In the genomic region with DNA sequence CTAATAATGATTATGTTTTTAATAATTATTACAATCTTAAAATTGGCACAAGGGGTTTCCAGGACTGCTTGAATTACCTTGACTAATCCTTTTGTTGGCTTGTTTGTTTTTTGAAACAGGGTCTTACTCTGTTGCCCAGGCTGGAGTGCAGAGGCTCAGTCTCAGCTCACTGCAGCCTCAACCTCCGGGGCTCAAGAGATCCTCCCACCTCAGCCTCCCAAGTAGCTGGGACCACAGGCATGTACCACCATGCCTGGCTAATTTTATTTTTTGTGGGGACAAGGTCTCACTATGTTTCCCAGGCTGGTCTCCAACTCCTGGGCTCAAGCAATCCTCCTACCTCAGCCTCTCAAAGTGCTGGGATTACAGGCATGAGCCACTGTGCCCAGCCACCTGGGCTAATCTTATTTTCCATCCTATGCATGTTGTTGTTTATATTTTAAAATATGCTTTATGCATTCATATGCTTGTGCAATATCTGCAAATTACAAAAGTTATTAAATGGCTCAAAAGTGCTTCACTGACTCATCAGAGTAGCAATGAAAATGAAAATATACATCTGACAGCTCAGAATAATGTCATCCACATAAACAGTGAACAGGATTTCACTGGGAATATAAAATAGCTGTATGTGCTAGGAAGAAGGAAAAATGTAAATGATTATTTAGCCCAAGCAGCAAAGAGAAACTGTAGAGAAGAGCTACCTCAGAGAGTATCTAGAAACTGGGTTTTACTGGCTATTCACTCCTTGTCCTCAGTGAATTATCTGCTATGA, we compare ENCODE assay signal across 2 cellular contexts.
TF ChIP-seq lines count a peak whose summit lies in the region.

No MANE protein-coding gene starts in this region.

TF ChIP-seq in A549, 52 proteins besides CTCF, POLR2A, EP300 and RAD21:
- TF ChIP-seq ZNF302 (CRISPR knock-in tag; IDR thresholded peaks at IDR 0.05) (no peak), RCOR1 (IDR thresholded peaks at IDR 0.05; ENCODE audit: low read depth, low read length) (no peak), PHF8 (IDR thresholded peaks at IDR 0.05; ENCODE audit: borderline replicate concordance, low read depth) (no peak), TFCP2L1 (CRISPR knock-in tag; IDR thresholded peaks at IDR 0.05) (no peak)

TF ChIP-seq in HepG2, 621 proteins besides CTCF, POLR2A, EP300 and RAD21:
- TF ChIP-seq ZNF121 (CRISPR knock-in tag; IDR thresholded peaks at IDR 0.05): peak; percentile 95
- TF ChIP-seq, protein P1, sequence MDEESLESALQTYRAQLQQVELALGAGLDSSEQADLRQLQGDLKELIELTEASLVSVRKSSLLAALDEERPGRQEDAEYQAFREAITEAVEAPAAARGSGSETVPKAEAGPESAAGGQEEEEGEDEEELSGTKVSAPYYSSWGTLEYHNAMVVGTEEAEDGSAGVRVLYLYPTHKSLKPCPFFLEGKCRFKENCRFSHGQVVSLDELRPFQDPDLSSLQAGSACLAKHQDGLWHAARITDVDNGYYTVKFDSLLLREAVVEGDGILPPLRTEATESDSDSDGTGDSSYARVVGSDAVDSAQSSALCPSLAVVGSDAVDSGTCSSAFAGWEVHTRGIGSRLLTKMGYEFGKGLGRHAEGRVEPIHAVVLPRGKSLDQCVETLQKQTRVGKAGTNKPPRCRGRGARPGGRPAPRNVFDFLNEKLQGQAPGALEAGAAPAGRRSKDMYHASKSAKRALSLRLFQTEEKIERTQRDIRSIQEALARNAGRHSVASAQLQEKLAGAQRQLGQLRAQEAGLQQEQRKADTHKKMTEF (CRISPR knock-in tag; IDR thresholded peaks at IDR 0.05): 0 out of 2 replicates have a peak, but pooled peaks have one; percentile 0
- no peak for TF ChIP-seq POGK (CRISPR knock-in tag; conservative IDR thresholded peaks at IDR 0.05)
- TF ChIP-seq ZNF282 (IDR thresholded peaks at IDR 0.05; ENCODE audit: partially characterized antibody): no peak
- no peak for TF ChIP-seq ERF (CRISPR knock-in tag; IDR thresholded peaks at IDR 0.05)
- no peak for TF ChIP-seq HDAC1 (CRISPR knock-in tag; IDR thresholded peaks at IDR 0.05)
- no peak for TF ChIP-seq LCORL (IDR thresholded peaks at IDR 0.05)
- TF ChIP-seq LCORL (CRISPR knock-in tag; IDR thresholded peaks at IDR 0.05): 0 out of 2 replicates have a peak, but pooled peaks have one; percentile 3
- TF ChIP-seq KDM6A (CRISPR knock-in tag; IDR thresholded peaks at IDR 0.05; ENCODE audit: low read depth): no peak
- peak; percentile 67 for TF ChIP-seq ZMYM3 (CRISPR knock-in tag; IDR thresholded peaks at IDR 0.05)
- no peak for TF ChIP-seq MBD4 (IDR thresholded peaks at IDR 0.05; ENCODE audit: borderline replicate concordance, low read length)
- TF ChIP-seq, protein P2, sequence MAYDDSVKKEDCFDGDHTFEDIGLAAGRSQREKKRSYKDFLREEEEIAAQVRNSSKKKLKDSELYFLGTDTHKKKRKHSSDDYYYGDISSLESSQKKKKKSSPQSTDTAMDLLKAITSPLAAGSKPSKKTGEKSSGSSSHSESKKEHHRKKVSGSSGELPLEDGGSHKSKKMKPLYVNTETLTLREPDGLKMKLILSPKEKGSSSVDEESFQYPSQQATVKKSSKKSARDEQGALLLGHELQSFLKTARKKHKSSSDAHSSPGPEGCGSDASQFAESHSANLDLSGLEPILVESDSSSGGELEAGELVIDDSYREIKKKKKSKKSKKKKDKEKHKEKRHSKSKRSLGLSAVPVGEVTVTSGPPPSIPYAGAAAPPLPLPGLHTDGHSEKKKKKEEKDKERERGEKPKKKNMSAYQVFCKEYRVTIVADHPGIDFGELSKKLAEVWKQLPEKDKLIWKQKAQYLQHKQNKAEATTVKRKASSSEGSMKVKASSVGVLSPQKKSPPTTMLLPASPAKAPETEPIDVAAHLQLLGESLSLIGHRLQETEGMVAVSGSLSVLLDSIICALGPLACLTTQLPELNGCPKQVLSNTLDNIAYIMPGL (CRISPR knock-in tag; IDR thresholded peaks at IDR 0.05; ENCODE audit: borderline replicate concordance in 1 of 2, low read depth in 1 of 2): no peak
- TF ChIP-seq KDM1A (CRISPR knock-in tag; IDR thresholded peaks at IDR 0.05): peak; percentile 49; the same call in 1 of the 2 replicates
- TF ChIP-seq, protein P3, sequence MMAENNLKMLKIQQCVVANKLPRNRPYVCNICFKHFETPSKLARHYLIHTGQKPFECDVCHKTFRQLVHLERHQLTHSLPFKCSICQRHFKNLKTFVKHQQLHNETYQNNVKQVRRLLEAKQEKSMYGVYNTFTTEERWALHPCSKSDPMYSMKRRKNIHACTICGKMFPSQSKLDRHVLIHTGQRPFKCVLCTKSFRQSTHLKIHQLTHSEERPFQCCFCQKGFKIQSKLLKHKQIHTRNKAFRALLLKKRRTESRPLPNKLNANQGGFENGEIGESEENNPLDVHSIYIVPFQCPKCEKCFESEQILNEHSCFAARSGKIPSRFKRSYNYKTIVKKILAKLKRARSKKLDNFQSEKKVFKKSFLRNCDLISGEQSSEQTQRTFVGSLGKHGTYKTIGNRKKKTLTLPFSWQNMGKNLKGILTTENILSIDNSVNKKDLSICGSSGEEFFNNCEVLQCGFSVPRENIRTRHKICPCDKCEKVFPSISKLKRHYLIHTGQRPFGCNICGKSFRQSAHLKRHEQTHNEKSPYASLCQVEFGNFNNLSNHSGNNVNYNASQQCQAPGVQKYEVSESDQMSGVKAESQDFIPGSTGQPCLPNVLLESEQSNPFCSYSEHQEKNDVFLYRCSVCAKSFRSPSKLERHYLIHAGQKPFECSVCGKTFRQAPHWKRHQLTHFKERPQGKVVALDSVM (CRISPR knock-in tag; IDR thresholded peaks at IDR 0.05): peak; percentile 92
- no peak for TF ChIP-seq PAX8 (CRISPR knock-in tag; IDR thresholded peaks at IDR 0.05; ENCODE audit: borderline replicate concordance)
